2 cellular contexts compared by ENCODE assay signal in the genomic region with DNA sequence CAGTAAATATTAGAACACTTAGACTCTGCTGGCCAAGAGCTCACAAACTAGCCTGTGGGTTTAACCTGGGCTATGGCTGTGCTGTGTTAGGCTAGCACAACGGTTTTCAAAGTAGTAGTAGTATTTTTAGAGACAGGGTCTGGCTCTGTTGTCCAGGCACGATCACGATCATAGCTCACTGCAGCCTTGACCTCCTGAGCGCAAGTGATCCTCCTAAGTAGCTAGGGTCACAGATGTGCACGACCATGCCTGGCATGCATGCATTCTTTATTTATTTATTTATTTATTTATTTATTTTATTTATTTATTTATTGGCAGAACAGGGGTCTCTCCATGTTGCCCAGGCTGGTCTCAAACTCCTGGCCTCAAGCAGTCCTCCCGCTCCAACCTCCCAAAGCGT.
TF ChIP-seq lines count a peak whose summit lies in the region.

No MANE protein-coding gene starts in this region.

TF ChIP-seq in GM23338, 12 proteins besides CTCF, POLR2A, EP300 and RAD21:
- no peak for TF ChIP-seq STAT1 (IDR thresholded peaks at IDR 0.05; ENCODE audit: unreplicated experiment)

TF ChIP-seq in GM12878, 131 proteins besides CTCF, POLR2A, EP300 and RAD21:
- TF ChIP-seq POLR2AphosphoS5 (IDR thresholded peaks at IDR 0.05; ENCODE audit: low read length), result peak; percentile 31; the same call in 1 of the 2 replicates
- TF ChIP-seq FOXK2 (IDR thresholded peaks at IDR 0.05), result no peak
- TF ChIP-seq ZBTB33 (IDR thresholded peaks at IDR 0.05), result no peak
- TF ChIP-seq, protein P1, sequence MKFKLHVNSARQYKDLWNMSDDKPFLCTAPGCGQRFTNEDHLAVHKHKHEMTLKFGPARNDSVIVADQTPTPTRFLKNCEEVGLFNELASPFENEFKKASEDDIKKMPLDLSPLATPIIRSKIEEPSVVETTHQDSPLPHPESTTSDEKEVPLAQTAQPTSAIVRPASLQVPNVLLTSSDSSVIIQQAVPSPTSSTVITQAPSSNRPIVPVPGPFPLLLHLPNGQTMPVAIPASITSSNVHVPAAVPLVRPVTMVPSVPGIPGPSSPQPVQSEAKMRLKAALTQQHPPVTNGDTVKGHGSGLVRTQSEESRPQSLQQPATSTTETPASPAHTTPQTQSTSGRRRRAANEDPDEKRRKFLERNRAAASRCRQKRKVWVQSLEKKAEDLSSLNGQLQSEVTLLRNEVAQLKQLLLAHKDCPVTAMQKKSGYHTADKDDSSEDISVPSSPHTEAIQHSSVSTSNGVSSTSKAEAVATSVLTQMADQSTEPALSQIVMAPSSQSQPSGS (IDR thresholded peaks at IDR 0.05; ENCODE audit: low read length), result no peak
- TF ChIP-seq MTA3 (IDR thresholded peaks at IDR 0.05; ENCODE audit: borderline replicate concordance, low read length), result peak; percentile 52; the same call in 1 of the 2 replicates
- no peak for TF ChIP-seq ZBTB4 (CRISPR knock-in tag; IDR thresholded peaks at IDR 0.05)
- no peak for TF ChIP-seq EZH2 (IDR thresholded peaks at IDR 0.05; ENCODE audit: borderline replicate concordance, control insufficient read depth, low read depth, low read length)
TF ChIP-seq in GM12878: peak in this region for 2.
